ENCODE assay signal across 1 cellular context in the genomic region with DNA sequence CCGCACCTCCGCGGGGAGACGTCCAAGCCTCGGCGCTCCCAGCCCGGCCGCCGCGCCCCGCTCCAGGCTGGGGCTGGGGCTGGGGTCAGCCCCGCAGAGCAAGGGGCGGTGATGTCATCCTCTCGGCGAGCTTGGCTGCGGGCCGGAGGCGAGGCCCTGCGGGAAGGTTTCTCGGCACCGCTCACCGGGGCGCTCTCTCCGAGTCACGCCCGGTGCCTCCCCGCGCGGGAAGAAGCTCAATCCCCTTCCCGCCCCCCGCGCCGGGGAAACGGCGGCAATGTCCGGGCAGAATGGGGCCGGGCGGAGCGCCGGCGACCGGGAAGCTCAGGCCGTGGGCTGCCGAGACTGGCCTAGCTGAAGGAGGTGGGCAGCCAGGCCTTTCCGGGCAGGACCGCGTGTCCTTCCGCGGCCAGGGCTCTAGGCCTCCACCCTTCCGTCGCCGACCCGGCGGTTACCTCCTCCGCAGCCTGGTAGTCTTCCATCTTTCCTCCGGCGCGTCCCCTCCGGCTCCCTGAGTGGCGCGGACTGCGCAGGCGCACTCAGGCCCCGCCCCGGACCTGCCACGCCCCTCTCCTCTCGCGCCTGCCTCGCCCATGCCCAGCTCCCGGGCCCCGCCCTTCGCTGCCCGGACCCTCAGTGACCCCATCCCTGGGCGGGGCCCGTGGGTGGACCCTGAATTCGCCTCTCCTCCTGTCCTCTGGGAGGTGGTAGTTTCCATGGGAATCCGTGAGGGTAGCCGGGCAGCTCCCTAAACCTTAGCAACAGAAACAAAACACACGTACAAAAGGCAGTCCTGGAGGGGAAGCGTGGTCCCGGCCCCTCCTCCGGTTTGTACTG.
TF ChIP-seq lines count a peak whose summit lies in the region.

Gene DYNLT1 (minus strand): TSS at position 517 of the 837 bp plus-strand sequence. CDS start 35 bp downstream, at position 482.

TF ChIP-seq in HepG2, 621 proteins besides CTCF, POLR2A, EP300 and RAD21 (continued from another document and continues in another):
- TF ChIP-seq LRRFIP1 (CRISPR knock-in tag; conservative IDR thresholded peaks at IDR 0.05) (no peak), ATAD3A (CRISPR knock-in tag; IDR thresholded peaks at IDR 0.05) (0 out of 2 replicates have a peak, but pooled peaks have one; percentile 41), MAX (IDR thresholded peaks at IDR 0.05) (peak; percentile 87), ZEB1 (IDR thresholded peaks at IDR 0.05; ENCODE audit: insufficient replicate concordance, low read depth) (peak; percentile 41), ZNF431 (CRISPR knock-in tag; IDR thresholded peaks at IDR 0.05; ENCODE audit: borderline replicate concordance, low read depth) (peak; percentile 87; the same call in 1 of the 2 replicates), ZNF672 (CRISPR knock-in tag; IDR thresholded peaks at IDR 0.05) (no peak), ZNF577 (CRISPR knock-in tag; IDR thresholded peaks at IDR 0.05; ENCODE audit: borderline replicate concordance, low read depth) (no peak), ZMYM3 (CRISPR knock-in tag; IDR thresholded peaks at IDR 0.05) (no peak; the same call in 1 of the 2 replicates), ZNF574 (CRISPR knock-in tag; IDR thresholded peaks at IDR 0.05) (peak; percentile 86), ZNF878 (CRISPR knock-in tag; IDR thresholded peaks at IDR 0.05) (peak; percentile 71; the same call in 1 of the 2 replicates), PATZ1 (CRISPR knock-in tag; IDR thresholded peaks at IDR 0.05) (peak; percentile 66), ZIK1 (CRISPR knock-in tag; IDR thresholded peaks at IDR 0.05; ENCODE audit: borderline replicate concordance, low read depth) (peak; percentile 87; the same call in 1 of the 2 replicates), POLR2AphosphoS5 (IDR thresholded peaks at IDR 0.05; ENCODE audit: low read depth, low read length) (peak; percentile 91), ESRRA (CRISPR knock-in tag; IDR thresholded peaks at IDR 0.05; ENCODE audit: low read depth) (no peak), SPEN (CRISPR knock-in tag; IDR thresholded peaks at IDR 0.05; ENCODE audit: low read depth) (peak; percentile 69), HDAC6 (IDR thresholded peaks at IDR 0.05; ENCODE audit: low read depth, low read length) (no peak), PHF8 (CRISPR knock-in tag; IDR thresholded peaks at IDR 0.05) (peak; percentile 99), NR2F1 (CRISPR knock-in tag; IDR thresholded peaks at IDR 0.05) (peak; percentile 6 to 25; a peak in 1 of 4 replicates), ZBTB20 (CRISPR knock-in tag; IDR thresholded peaks at IDR 0.05; ENCODE audit: borderline replicate concordance, low read depth) (peak; percentile 28; the same call in 1 of the 2 replicates), ZSCAN30 (CRISPR knock-in tag; IDR thresholded peaks at IDR 0.05) (no peak), DBP (CRISPR knock-in tag; IDR thresholded peaks at IDR 0.05; ENCODE audit: not compliant biosample characterization) (no peak), GRHL1 (CRISPR knock-in tag; conservative IDR thresholded peaks at IDR 0.05) (no peak), TSC22D2 (CRISPR knock-in tag; IDR thresholded peaks at IDR 0.05; ENCODE audit: borderline replicate concordance) (peak; percentile 90; the same call in 1 of the 2 replicates), NBN (conservative IDR thresholded peaks at IDR 0.05) (no peak), ZNF746 (CRISPR knock-in tag; IDR thresholded peaks at IDR 0.05) (no peak), ARHGAP35 (CRISPR knock-in tag; IDR thresholded peaks at IDR 0.05; ENCODE audit: borderline replicate concordance) (peak; percentile 89), ZNF619 (CRISPR knock-in tag; IDR thresholded peaks at IDR 0.05) (peak; percentile 52; the same call in 1 of the 2 replicates), MTF1 (CRISPR knock-in tag; IDR thresholded peaks at IDR 0.05) (no peak), SETDB1 (CRISPR knock-in tag; IDR thresholded peaks at IDR 0.05; ENCODE audit: borderline replicate concordance) (no peak), ZNF678 (CRISPR knock-in tag; IDR thresholded peaks at IDR 0.05) (no peak), FOXM1 (CRISPR knock-in tag; IDR thresholded peaks at IDR 0.05) (0 out of 2 replicates have a peak, but pooled peaks have one; percentile 23)
- TF ChIP-seq, protein P1, sequence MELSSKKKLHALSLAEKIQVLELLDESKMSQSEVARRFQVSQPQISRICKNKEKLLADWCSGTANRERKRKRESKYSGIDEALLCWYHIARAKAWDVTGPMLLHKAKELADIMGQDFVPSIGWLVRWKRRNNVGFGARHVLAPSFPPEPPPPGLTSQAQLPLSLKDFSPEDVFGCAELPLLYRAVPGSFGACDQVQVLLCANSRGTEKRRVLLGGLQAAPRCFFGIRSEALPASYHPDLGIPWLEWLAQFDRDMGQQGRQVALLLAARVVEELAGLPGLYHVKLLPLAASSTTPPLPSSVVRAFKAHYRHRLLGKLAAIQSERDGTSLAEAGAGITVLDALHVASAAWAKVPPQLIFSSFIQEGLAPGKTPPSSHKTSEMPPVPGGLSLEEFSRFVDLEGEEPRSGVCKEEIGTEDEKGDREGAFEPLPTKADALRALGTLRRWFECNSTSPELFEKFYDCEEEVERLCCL (CRISPR knock-in tag; IDR thresholded peaks at IDR 0.05; ENCODE audit: borderline replicate concordance), result peak; percentile 95
- TF ChIP-seq, protein P2, sequence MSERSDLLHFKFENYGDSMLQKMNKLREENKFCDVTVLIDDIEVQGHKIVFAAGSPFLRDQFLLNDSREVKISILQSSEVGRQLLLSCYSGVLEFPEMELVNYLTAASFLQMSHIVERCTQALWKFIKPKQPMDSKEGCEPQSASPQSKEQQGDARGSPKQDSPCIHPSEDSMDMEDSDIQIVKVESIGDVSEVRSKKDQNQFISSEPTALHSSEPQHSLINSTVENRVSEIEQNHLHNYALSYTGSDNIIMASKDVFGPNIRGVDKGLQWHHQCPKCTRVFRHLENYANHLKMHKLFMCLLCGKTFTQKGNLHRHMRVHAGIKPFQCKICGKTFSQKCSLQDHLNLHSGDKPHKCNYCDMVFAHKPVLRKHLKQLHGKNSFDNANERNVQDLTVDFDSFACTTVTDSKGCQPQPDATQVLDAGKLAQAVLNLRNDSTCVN (CRISPR knock-in tag; IDR thresholded peaks at IDR 0.05; ENCODE audit: borderline replicate concordance), result peak; percentile 68; the same call in 1 of the 2 replicates
- TF ChIP-seq, protein P3, sequence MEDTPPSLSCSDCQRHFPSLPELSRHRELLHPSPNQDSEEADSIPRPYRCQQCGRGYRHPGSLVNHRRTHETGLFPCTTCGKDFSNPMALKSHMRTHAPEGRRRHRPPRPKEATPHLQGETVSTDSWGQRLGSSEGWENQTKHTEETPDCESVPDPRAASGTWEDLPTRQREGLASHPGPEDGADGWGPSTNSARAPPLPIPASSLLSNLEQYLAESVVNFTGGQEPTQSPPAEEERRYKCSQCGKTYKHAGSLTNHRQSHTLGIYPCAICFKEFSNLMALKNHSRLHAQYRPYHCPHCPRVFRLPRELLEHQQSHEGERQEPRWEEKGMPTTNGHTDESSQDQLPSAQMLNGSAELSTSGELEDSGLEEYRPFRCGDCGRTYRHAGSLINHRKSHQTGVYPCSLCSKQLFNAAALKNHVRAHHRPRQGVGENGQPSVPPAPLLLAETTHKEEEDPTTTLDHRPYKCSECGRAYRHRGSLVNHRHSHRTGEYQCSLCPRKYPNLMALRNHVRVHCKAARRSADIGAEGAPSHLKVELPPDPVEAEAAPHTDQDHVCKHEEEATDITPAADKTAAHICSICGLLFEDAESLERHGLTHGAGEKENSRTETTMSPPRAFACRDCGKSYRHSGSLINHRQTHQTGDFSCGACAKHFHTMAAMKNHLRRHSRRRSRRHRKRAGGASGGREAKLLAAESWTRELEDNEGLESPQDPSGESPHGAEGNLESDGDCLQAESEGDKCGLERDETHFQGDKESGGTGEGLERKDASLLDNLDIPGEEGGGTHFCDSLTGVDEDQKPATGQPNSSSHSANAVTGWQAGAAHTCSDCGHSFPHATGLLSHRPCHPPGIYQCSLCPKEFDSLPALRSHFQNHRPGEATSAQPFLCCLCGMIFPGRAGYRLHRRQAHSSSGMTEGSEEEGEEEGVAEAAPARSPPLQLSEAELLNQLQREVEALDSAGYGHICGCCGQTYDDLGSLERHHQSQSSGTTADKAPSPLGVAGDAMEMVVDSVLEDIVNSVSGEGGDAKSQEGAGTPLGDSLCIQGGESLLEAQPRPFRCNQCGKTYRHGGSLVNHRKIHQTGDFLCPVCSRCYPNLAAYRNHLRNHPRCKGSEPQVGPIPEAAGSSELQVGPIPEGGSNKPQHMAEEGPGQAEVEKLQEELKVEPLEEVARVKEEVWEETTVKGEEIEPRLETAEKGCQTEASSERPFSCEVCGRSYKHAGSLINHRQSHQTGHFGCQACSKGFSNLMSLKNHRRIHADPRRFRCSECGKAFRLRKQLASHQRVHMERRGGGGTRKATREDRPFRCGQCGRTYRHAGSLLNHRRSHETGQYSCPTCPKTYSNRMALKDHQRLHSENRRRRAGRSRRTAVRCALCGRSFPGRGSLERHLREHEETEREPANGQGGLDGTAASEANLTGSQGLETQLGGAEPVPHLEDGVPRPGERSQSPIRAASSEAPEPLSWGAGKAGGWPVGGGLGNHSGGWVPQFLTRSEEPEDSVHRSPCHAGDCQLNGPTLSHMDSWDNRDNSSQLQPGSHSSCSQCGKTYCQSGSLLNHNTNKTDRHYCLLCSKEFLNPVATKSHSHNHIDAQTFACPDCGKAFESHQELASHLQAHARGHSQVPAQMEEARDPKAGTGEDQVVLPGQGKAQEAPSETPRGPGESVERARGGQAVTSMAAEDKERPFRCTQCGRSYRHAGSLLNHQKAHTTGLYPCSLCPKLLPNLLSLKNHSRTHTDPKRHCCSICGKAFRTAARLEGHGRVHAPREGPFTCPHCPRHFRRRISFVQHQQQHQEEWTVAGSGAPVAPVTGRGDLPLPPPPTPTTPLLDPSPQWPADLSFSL (CRISPR knock-in tag; IDR thresholded peaks at IDR 0.05), result no peak
